ENCODE assay signal across 16 cellular contexts in the genomic region with DNA sequence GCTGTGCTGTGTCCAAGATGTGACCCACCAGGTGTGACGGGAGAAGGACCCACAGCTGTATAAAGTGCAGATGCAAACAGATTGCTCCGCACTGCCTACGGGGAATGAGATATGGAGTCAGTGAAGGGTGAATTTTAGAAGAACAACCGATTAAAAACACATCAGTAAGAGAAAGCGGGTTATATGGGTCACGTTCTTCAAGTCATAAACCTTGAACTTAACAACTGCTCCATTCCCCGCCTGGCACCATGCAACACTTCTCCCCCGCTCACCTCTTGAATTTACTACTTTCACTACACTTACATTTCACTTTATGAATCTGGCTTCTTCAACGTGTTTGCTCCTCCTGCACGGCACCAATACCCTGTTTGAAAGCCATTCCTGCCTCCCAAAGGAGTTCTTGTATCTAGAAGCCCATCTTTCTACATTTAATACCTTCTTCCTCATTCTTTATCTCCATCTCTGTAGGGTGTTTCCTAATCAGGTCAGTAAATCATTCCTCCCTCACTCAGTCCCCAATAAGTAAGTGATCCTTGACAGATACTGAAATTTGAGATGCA.
DNase-seq lines count a peak whose midpoint lies in the region; ATAC-seq and TF ChIP-seq lines count a peak whose summit lies in the region.
"Had no signal": no experiment of that assay in that cellular context is flagged by ENCODE, and none has a peak within 500 bp of the region (broad histone marks: within the 10 kb centered on the region; RNA-seq: fewer than 3 reads in every experiment).

No MANE protein-coding gene starts in this region.

- no peak overlapping the region for H3K4me3 ChIP-seq in parathyroid adenoma (ENCODE audit: low read depth, low read length)
- H3K4me3 ChIP-seq: BLaER1, HAP-1 had no signal

- H2AFZ ChIP-seq in parathyroid adenoma = no peak overlapping the region

- no peaks in the 10 kb centered on the region for H3K27me3 ChIP-seq in parathyroid adenoma (ENCODE audit: control insufficient read depth, insufficient read depth, low read length)
- H3K27me3 ChIP-seq: BLaER1 had no signal

- peaks cover 11% of the 10 kb centered on the region for H3K4me1 ChIP-seq in parathyroid adenoma
- H3K4me1 ChIP-seq: BLaER1, HAP-1 had no signal

- no peaks in the 10 kb centered on the region for H3K36me3 ChIP-seq in parathyroid adenoma (ENCODE audit: control insufficient read depth, insufficient read depth, low read length)
- H3K36me3 ChIP-seq: BLaER1, HAP-1 had no signal

- H3K9me3 ChIP-seq in parathyroid adenoma (ENCODE audit: control insufficient read depth, low read length) = no peaks in the 10 kb centered on the region
- H3K9me3 ChIP-seq: BLaER1, HAP-1 had no signal

- H3K27ac ChIP-seq in parathyroid adenoma = no peak overlapping the region
- H3K27ac ChIP-seq: BLaER1, HL-60 had no signal

- ATAC-seq in HG03378 (IDR thresholded peaks at IDR 0.05; ENCODE audit: unreplicated experiment) = no peak

- DNase-seq in NCI-H510A treated with DMSO at 0.1 percent for 48 hours (lab: John Stamatoyannopoulos, UW) (peak; percentile 12), NCI-H510A (lab: John Stamatoyannopoulos, UW) (no peak), NCI-H69 (lab: John Stamatoyannopoulos, UW) (peak; percentile 44), NCI-H2107 (lab: John Stamatoyannopoulos, UW) (no peak), DMS79 treated with DMSO at 0.1 percent for 48 hours (lab: John Stamatoyannopoulos, UW) (no peak)
- DNase-seq: 8988T; CD4-positive, alpha-beta memory T cell; DMS153; DMS79; GF-D8; GOT3 had no signal

- no peak overlapping the region for H3K9ac ChIP-seq in parathyroid adenoma
- H3K9ac ChIP-seq: BLaER1 had no signal

- H3K4me2 ChIP-seq in parathyroid adenoma (ENCODE audit: low read length) = peak overlapping the region; percentile 1
- H3K4me2 ChIP-seq: BLaER1 had no signal

- no peak for TF ChIP-seq CTCF in parathyroid adenoma (IDR thresholded peaks at IDR 0.05)

- H3K79me2 ChIP-seq in parathyroid adenoma = no peaks in the 10 kb centered on the region

Comparison
In these comparisons a context has a peak if more than half of its experiments do, and no peak if none do; other contexts are left out.
1. DNase-seq: peak in NCI-H510A treated with DMSO at 0.1 percent for 48 hours (single experiment) and NCI-H69 (single experiment); none in NCI-H510A (single experiment), NCI-H2107 (single experiment) and DMS79 treated with DMSO at 0.1 percent for 48 hours (single experiment).